In the genomic region with DNA sequence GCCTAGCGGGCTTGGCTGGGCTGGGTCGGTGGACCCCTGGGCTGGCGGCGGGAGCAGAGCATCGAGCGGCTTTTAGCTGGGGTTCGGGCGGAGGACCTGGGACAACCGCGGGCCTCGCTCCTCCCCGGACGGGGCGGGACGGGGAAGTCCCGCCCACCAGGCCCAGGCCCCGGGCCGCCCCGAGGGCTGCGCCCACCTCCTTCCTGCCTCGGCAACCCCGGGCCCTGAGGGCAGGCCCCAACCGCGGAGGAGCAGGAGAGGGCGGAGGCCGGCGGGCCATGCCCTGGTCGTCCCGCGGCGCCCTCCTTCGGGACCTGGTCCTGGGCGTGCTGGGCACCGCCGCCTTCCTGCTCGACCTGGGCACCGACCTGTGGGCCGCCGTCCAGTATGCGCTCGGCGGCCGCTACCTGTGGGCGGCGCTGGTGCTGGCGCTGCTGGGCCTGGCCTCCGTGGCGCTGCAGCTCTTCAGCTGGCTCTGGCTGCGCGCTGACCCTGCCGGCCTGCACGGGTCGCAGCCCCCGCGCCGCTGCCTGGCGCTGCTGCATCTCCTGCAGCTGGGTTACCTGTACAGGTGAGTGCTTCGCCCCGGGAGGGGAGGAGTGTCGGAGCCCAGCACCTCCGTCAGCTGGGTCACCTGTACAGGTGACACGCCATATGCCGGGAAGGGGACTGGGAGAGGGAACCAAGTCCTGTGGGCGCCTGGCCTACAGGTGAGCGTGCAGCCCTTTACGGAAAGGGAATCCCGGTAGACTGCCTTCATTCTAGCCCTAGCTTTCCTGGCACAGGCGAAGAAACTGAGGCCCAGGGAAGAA, we compare ENCODE assay signal across 1 cellular context.
A peak's percentile ranks its signal among the peaks of the same experiment; 100 is the strongest.
TF ChIP-seq lines count a peak whose summit lies in the region.

A gene with protein sequence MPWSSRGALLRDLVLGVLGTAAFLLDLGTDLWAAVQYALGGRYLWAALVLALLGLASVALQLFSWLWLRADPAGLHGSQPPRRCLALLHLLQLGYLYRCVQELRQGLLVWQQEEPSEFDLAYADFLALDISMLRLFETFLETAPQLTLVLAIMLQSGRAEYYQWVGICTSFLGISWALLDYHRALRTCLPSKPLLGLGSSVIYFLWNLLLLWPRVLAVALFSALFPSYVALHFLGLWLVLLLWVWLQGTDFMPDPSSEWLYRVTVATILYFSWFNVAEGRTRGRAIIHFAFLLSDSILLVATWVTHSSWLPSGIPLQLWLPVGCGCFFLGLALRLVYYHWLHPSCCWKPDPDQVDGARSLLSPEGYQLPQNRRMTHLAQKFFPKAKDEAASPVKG (plus strand): TSS at position 182 of the 812 bp plus-strand sequence. CDS start 97 bp downstream, at position 279.

TF ChIP-seq in HepG2, 621 proteins besides CTCF, POLR2A, EP300 and RAD21 (continued from another document and continues in another):
- TF ChIP-seq, protein P1, sequence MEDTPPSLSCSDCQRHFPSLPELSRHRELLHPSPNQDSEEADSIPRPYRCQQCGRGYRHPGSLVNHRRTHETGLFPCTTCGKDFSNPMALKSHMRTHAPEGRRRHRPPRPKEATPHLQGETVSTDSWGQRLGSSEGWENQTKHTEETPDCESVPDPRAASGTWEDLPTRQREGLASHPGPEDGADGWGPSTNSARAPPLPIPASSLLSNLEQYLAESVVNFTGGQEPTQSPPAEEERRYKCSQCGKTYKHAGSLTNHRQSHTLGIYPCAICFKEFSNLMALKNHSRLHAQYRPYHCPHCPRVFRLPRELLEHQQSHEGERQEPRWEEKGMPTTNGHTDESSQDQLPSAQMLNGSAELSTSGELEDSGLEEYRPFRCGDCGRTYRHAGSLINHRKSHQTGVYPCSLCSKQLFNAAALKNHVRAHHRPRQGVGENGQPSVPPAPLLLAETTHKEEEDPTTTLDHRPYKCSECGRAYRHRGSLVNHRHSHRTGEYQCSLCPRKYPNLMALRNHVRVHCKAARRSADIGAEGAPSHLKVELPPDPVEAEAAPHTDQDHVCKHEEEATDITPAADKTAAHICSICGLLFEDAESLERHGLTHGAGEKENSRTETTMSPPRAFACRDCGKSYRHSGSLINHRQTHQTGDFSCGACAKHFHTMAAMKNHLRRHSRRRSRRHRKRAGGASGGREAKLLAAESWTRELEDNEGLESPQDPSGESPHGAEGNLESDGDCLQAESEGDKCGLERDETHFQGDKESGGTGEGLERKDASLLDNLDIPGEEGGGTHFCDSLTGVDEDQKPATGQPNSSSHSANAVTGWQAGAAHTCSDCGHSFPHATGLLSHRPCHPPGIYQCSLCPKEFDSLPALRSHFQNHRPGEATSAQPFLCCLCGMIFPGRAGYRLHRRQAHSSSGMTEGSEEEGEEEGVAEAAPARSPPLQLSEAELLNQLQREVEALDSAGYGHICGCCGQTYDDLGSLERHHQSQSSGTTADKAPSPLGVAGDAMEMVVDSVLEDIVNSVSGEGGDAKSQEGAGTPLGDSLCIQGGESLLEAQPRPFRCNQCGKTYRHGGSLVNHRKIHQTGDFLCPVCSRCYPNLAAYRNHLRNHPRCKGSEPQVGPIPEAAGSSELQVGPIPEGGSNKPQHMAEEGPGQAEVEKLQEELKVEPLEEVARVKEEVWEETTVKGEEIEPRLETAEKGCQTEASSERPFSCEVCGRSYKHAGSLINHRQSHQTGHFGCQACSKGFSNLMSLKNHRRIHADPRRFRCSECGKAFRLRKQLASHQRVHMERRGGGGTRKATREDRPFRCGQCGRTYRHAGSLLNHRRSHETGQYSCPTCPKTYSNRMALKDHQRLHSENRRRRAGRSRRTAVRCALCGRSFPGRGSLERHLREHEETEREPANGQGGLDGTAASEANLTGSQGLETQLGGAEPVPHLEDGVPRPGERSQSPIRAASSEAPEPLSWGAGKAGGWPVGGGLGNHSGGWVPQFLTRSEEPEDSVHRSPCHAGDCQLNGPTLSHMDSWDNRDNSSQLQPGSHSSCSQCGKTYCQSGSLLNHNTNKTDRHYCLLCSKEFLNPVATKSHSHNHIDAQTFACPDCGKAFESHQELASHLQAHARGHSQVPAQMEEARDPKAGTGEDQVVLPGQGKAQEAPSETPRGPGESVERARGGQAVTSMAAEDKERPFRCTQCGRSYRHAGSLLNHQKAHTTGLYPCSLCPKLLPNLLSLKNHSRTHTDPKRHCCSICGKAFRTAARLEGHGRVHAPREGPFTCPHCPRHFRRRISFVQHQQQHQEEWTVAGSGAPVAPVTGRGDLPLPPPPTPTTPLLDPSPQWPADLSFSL (CRISPR knock-in tag; IDR thresholded peaks at IDR 0.05) = no peak
- TF ChIP-seq CHD2 (IDR thresholded peaks at IDR 0.05; ENCODE audit: low read depth, low read length) = no peak
- no peak for TF ChIP-seq ATRX (CRISPR knock-in tag; IDR thresholded peaks at IDR 0.05; ENCODE audit: borderline replicate concordance)
- no peak for TF ChIP-seq KLF16 (CRISPR knock-in tag; IDR thresholded peaks at IDR 0.05)
- TF ChIP-seq RFX5 (IDR thresholded peaks at IDR 0.05; ENCODE audit: low read depth, low read length) = no peak
- TF ChIP-seq ZSCAN30 (CRISPR knock-in tag; IDR thresholded peaks at IDR 0.05) = no peak
- TF ChIP-seq RARA (CRISPR knock-in tag; IDR thresholded peaks at IDR 0.05) = no peak
- no peak for TF ChIP-seq NCOR1 (IDR thresholded peaks at IDR 0.05; ENCODE audit: borderline replicate concordance, low read length)
- TF ChIP-seq FOSL2 (CRISPR knock-in tag; IDR thresholded peaks at IDR 0.05) = no peak
- TF ChIP-seq, protein P2, sequence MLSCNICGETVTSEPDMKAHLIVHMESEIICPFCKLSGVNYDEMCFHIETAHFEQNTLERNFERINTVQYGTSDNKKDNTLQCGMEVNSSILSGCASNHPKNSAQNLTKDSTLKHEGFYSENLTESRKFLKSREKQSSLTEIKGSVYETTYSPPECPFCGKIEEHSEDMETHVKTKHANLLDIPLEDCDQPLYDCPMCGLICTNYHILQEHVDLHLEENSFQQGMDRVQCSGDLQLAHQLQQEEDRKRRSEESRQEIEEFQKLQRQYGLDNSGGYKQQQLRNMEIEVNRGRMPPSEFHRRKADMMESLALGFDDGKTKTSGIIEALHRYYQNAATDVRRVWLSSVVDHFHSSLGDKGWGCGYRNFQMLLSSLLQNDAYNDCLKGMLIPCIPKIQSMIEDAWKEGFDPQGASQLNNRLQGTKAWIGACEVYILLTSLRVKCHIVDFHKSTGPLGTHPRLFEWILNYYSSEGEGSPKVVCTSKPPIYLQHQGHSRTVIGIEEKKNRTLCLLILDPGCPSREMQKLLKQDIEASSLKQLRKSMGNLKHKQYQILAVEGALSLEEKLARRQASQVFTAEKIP (CRISPR knock-in tag; IDR thresholded peaks at IDR 0.05; ENCODE audit: borderline replicate concordance) = no peak
- TF ChIP-seq ZNF644 (CRISPR knock-in tag; IDR thresholded peaks at IDR 0.05; ENCODE audit: low read depth) = no peak
- TF ChIP-seq, protein P3, sequence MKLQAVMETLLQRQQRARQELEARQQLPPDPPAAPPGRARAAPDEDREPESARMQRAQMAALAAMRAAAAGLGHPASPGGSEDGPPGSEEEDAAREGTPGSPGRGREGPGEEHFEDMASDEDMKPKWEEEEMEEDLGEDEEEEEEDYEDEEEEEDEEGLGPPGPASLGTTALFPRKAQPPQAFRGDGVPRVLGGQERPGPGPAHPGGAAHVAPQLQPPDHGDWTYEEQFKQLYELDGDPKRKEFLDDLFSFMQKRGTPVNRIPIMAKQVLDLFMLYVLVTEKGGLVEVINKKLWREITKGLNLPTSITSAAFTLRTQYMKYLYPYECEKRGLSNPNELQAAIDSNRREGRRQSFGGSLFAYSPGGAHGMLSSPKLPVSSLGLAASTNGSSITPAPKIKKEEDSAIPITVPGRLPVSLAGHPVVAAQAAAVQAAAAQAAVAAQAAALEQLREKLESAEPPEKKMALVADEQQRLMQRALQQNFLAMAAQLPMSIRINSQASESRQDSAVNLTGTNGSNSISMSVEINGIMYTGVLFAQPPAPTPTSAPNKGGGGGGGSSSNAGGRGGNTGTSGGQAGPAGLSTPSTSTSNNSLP (IDR thresholded peaks at IDR 0.05; ENCODE audit: low read depth, low read length) = no peak
- TF ChIP-seq ZNF468 (CRISPR knock-in tag; IDR thresholded peaks at IDR 0.05) = no peak
- no peak for TF ChIP-seq MAZ (IDR thresholded peaks at IDR 0.05; ENCODE audit: borderline replicate concordance, low read depth, low read length)
- TF ChIP-seq MAZ (CRISPR knock-in tag; IDR thresholded peaks at IDR 0.05; ENCODE audit: low read depth) = 0 out of 2 replicates have a peak, but pooled peaks have one; percentile 50
- TF ChIP-seq AGO2 (optimal IDR thresholded peaks at IDR 0.05; ENCODE audit: low read depth, low read length) = no peak
- TF ChIP-seq ZNF891 (CRISPR knock-in tag; IDR thresholded peaks at IDR 0.05) = 0 out of 2 replicates have a peak, but pooled peaks have one; percentile 46
- TF ChIP-seq, protein P4, sequence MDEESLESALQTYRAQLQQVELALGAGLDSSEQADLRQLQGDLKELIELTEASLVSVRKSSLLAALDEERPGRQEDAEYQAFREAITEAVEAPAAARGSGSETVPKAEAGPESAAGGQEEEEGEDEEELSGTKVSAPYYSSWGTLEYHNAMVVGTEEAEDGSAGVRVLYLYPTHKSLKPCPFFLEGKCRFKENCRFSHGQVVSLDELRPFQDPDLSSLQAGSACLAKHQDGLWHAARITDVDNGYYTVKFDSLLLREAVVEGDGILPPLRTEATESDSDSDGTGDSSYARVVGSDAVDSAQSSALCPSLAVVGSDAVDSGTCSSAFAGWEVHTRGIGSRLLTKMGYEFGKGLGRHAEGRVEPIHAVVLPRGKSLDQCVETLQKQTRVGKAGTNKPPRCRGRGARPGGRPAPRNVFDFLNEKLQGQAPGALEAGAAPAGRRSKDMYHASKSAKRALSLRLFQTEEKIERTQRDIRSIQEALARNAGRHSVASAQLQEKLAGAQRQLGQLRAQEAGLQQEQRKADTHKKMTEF (CRISPR knock-in tag; IDR thresholded peaks at IDR 0.05) = peak; percentile 41; the same call in 1 of the 2 replicates
- TF ChIP-seq MAFK (conservative IDR thresholded peaks at IDR 0.05 in 1 of 2, IDR thresholded peaks at IDR 0.05 in 1 of 2; ENCODE audit: low read length in 2 of 2) = no peak
- TF ChIP-seq, protein P5, sequence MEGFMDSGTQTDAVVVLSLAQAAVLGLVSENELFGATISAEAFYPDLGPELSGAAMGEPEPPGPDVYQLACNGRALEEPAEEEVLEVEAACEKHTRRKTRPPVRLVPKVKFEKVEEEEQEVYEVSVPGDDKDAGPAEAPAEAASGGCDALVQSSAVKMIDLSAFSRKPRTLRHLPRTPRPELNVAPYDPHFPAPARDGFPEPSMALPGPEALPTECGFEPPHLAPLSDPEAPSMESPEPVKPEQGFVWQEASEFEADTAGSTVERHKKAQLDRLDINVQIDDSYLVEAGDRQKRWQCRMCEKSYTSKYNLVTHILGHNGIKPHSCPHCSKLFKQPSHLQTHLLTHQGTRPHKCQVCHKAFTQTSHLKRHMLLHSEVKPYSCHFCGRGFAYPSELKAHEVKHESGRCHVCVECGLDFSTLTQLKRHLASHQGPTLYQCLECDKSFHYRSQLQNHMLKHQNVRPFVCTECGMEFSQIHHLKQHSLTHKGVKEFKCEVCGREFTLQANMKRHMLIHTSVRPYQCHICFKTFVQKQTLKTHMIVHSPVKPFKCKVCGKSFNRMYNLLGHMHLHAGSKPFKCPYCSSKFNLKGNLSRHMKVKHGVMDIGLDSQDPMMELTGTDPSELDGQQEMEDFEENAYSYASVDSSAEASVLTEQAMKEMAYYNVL (CRISPR knock-in tag; IDR thresholded peaks at IDR 0.05; ENCODE audit: borderline replicate concordance) = no peak
- TF ChIP-seq, protein P6, sequence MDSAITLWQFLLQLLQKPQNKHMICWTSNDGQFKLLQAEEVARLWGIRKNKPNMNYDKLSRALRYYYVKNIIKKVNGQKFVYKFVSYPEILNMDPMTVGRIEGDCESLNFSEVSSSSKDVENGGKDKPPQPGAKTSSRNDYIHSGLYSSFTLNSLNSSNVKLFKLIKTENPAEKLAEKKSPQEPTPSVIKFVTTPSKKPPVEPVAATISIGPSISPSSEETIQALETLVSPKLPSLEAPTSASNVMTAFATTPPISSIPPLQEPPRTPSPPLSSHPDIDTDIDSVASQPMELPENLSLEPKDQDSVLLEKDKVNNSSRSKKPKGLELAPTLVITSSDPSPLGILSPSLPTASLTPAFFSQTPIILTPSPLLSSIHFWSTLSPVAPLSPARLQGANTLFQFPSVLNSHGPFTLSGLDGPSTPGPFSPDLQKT (CRISPR knock-in tag; IDR thresholded peaks at IDR 0.05; ENCODE audit: borderline replicate concordance) = no peak
- peak; percentile 61 for TF ChIP-seq SP4 (CRISPR knock-in tag; IDR thresholded peaks at IDR 0.05)
- no peak for TF ChIP-seq ZNF713 (CRISPR knock-in tag; IDR thresholded peaks at IDR 0.05)
- peak; percentile 92 for TF ChIP-seq ZFY (CRISPR knock-in tag; IDR thresholded peaks at IDR 0.05)
- TF ChIP-seq KLF13 (CRISPR knock-in tag; IDR thresholded peaks at IDR 0.05) = no peak
